In the genomic region with DNA sequence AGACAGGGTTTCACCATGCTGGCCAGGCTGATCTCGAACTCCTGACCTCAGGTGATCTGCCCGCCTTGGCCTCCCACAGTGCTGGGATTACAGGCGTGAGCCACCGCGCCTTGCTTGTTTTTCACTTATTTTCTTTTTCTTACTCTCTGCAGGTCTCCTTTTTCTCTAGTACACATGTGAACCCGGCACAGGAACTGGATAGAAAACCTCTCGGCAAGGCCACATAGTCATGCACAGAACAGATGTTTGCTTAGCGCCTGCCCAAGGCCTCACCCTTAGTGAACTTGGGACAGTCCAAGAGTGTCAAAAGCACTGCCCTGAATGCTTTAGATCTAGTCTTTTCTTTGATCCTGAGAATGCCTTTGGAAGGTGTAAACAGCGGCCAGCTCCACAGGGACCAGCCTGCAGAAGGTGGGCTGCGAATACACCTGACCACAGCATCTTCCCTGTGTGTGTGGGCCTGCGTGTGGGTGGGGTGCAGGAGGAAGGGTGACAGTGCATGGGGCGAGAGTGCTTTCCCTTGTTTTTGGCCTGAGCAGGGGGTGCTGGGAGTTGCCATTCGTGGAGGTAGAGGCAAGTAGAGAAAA, we compare ENCODE assay signal across 32 cellular contexts. TPM values are rescaled to one million over a fixed set of nuclear protein-coding genes. Genes with fewer than 3 reads are reported as not detected.
DNase-seq lines count a peak whose midpoint lies in the region; ATAC-seq, FAIRE-seq and TF ChIP-seq lines count a peak whose summit lies in the region.
"Had no signal": no experiment of that assay in that cellular context is flagged by ENCODE, and none has a peak within 500 bp of the region (broad histone marks: within the 10 kb centered on the region; RNA-seq: fewer than 3 reads in every experiment).

No MANE protein-coding gene starts in this region.

- intact Hi-C loops in Caco-2 (cut with micrococcal nuclease; ENCODE audit: unreplicated experiment) (no loop called here), kidney (cut with DNase I) (no loop called here)

- H2BK5ac ChIP-seq in mesenchymal stem cell (ENCODE audit: low read depth, low read length, poor library complexity, severe bottlenecking), result no peak overlapping the region

- no TSS peak for BruUV-seq in Caco-2 (replicated peaks; lab: Mats Ljungman, UMichigan)

- no peaks in the 10 kb centered on the region for H3K9me3 Mint-ChIP-seq in Caco-2 (ENCODE audit: unreplicated experiment)
- no peaks in the 10 kb centered on the region for H3K9me3 Mint-ChIP-seq in nephron
- H3K9me3 Mint-ChIP-seq: activated CD4-positive, alpha-beta memory T cell treated with anti-CD3 and anti-CD28 coated beads, Interleukin-2, amount 10 ng/mL, durations not matched to agents 7 days and 5 days; activated naive CD4-positive, alpha-beta T cell treated with anti-CD3 and anti-CD28 coated beads, Interleukin-2, amount 10 ng/mL, durations not matched to agents 7 days and 5 days; activated T-helper 1 cell treated with anti-CD3 and anti-CD28 coated beads, Interleukin-12 subunit alpha, Interleukin-12 subunit beta, Interleukin-2, Interleukin-4 antibody, amounts not matched to agents 30 ng/mL and 10 ng/mL and 1 ng/mL, durations not matched to agents 14 hours and 24 hours and 36 hours; immature natural killer cell; naive thymus-derived CD8-positive, alpha-beta T cell had no signal

- H3K27ac ChIP-seq in Peyer's patch (peak overlapping the region in 3 of 4 donors; percentile 52 to 94 (median 82)), kidney (ENCODE audit: low read depth in 2 of 2, low read length in 2 of 2) (no peak overlapping the region), mesenchymal stem cell (ENCODE audit: low read length, poor library complexity, severe bottlenecking) (no peak overlapping the region)
- H3K27ac ChIP-seq: adrenal gland, dorsolateral prefrontal cortex, thoracic aorta, uterus had no signal

- H2AK5ac ChIP-seq in mesenchymal stem cell (ENCODE audit: low read length, severe bottlenecking), result no peak overlapping the region

- H2AFZ ChIP-seq in mesenchymal stem cell (ENCODE audit: low read depth, low read length), result no peak overlapping the region

- no peak overlapping the region for H4K8ac ChIP-seq in mesenchymal stem cell (ENCODE audit: low read length)

- ATAC-seq in stimulated activated naive CD8-positive, alpha-beta T cell treated with anti-CD3 and anti-CD28 coated beads, Interleukin-15, Interleukin-2, amounts not matched to agents 100 U/mL and 50 U/mL, for 24 hours, result no peak
- ATAC-seq: K562; naive thymus-derived CD8-positive, alpha-beta T cell; PC-3; Right ventricle myocardium inferior had no signal

- CTCF ChIA-PET in Caco-2 (lab: Charles Lee), result no interaction called here

- no peak overlapping the region for H3K4me2 ChIP-seq in mesenchymal stem cell (ENCODE audit: low read length, poor library complexity, severe bottlenecking)
- H3K4me2 ChIP-seq: SK-N-SH had no signal

- H3K4me1 ChIP-seq in Caco-2, result peaks cover 10% of the 10 kb centered on the region
- peaks cover 0 to 22% (median 4%) of the 10 kb centered on the region in 4 donors for H3K4me1 ChIP-seq in Peyer's patch
- peaks cover 29 to 35% of the 10 kb centered on the region in 2 donors for H3K4me1 ChIP-seq in kidney (ENCODE audit: control insufficient read depth in 1 of 2, insufficient read depth in 1 of 2, low read depth in 1 of 2, low read length in 2 of 2)
- peaks cover 31% of the 10 kb centered on the region for H3K4me1 ChIP-seq in mesenchymal stem cell (ENCODE audit: control insufficient read depth, insufficient read depth, low read depth, low read length)
- H3K4me1 ChIP-seq: uterus had no signal

- H4K91ac ChIP-seq in mesenchymal stem cell (ENCODE audit: low read length), result no peak overlapping the region

- H3K9ac ChIP-seq in kidney (ENCODE audit: low read length in 2 of 2) (no peak overlapping the region), mesenchymal stem cell (ENCODE audit: low read length) (no peak overlapping the region)
- H3K9ac ChIP-seq: SK-N-SH had no signal

- H3K27me3 Mint-ChIP-seq in Caco-2 (ENCODE audit: insufficient read depth, unreplicated experiment) (no peaks in the 10 kb centered on the region), nephron (ENCODE audit: low read depth) (peaks cover 3% of the 10 kb centered on the region)
- H3K27me3 Mint-ChIP-seq: activated CD4-positive, alpha-beta memory T cell treated with anti-CD3 and anti-CD28 coated beads, Interleukin-2, amount 10 ng/mL, durations not matched to agents 7 days and 5 days; activated naive CD4-positive, alpha-beta T cell treated with anti-CD3 and anti-CD28 coated beads, Interleukin-2, amount 10 ng/mL, durations not matched to agents 7 days and 5 days; naive thymus-derived CD8-positive, alpha-beta T cell had no signal

- H3K9me3 ChIP-seq in Caco-2, result no peaks in the 10 kb centered on the region
- no peaks in the 10 kb centered on the region for H3K9me3 ChIP-seq in Peyer's patch
- H3K9me3 ChIP-seq in kidney (ENCODE audit: control insufficient read depth in 1 of 2, low read length in 2 of 2), result no peaks in the 10 kb centered on the region
- no peaks in the 10 kb centered on the region for H3K9me3 ChIP-seq in mesenchymal stem cell (ENCODE audit: control insufficient read depth, low read length)
- H3K9me3 ChIP-seq: adrenal gland, SK-N-SH, thoracic aorta, uterus had no signal

- H3K36me3 ChIP-seq in Caco-2 (ENCODE audit: control insufficient read depth, insufficient read depth, low read length) (no peaks in the 10 kb centered on the region; the same call in 1 of the 2 replicates), Peyer's patch (peaks cover 0 to 15% (median 0%) of the 10 kb centered on the region in 3 donors), kidney (ENCODE audit: control insufficient read depth in 1 of 2, insufficient read depth in 2 of 2, low read length in 2 of 2) (peaks cover 5 to 36% of the 10 kb centered on the region in 2 donors), mesenchymal stem cell (ENCODE audit: control insufficient read depth in 1 of 2, insufficient read depth in 2 of 2, low read depth in 1 of 2, low read length in 2 of 2) (peaks cover 55 to 61% of the 10 kb centered on the region in 2 experiments)
- H3K36me3 ChIP-seq: adrenal gland, uterus had no signal

- H3K4me3 ChIP-seq in Caco-2 (ENCODE audit: low read depth, low read length) (no peak overlapping the region), Peyer's patch (no peak overlapping the region), kidney (ENCODE audit: low read length in 2 of 2) (no peak overlapping the region), mesenchymal stem cell (ENCODE audit: insufficient read depth in 1 of 2, low read depth in 1 of 2, low read length in 2 of 2) (no peak overlapping the region)
- H3K4me3 ChIP-seq: adrenal gland, dorsolateral prefrontal cortex, K562, thoracic aorta, uterus had no signal

- no peak overlapping the region for H3K14ac ChIP-seq in mesenchymal stem cell (ENCODE audit: low read length in 2 of 2)

- H3K36me3 Mint-ChIP-seq in Caco-2 (ENCODE audit: insufficient read depth, unreplicated experiment) (peaks cover 36% of the 10 kb centered on the region), nephron (ENCODE audit: low read depth) (peaks cover 21% of the 10 kb centered on the region)
- H3K36me3 Mint-ChIP-seq: activated naive CD4-positive, alpha-beta T cell treated with anti-CD3 and anti-CD28 coated beads, Interleukin-2, amount 10 ng/mL, durations not matched to agents 7 days and 5 days; immature natural killer cell; naive thymus-derived CD8-positive, alpha-beta T cell had no signal

- H2BK120ac ChIP-seq in mesenchymal stem cell (ENCODE audit: low read depth, low read length), result no peak overlapping the region

- TF ChIP-seq CTCF in Caco-2 (IDR thresholded peaks at IDR 0.05; ENCODE audit: insufficient read depth in 1 of 2, low read depth in 1 of 2, low read length in 1 of 2, severe bottlenecking in 1 of 2, unreplicated experiment in 1 of 2) (no peak), Peyer's patch (IDR thresholded peaks at IDR 0.05) (no peak), kidney (IDR thresholded peaks at IDR 0.05; ENCODE audit: borderline replicate concordance, extremely low read depth, insufficient read depth) (no peak), nephron (IDR thresholded peaks at IDR 0.05; ENCODE audit: unreplicated experiment in 3 of 3) (no peak)

- FAIRE-seq in kidney (lab: Jason Lieb, UNC), result no peak
- FAIRE-seq: A204.1, K562 had no signal

- no peak overlapping the region for H3K18ac ChIP-seq in mesenchymal stem cell (ENCODE audit: low read depth in 1 of 2, low read length in 2 of 2)

- DNase-seq in Caco-2, result peak; percentile 44 to 60
- DNase-seq in Peyer's patch, result peak in 2 of 3 donors; percentile 64 to 82
- peak; percentile 41 for DNase-seq in kidney
- DNase-seq in NCI-H2029 treated with DMSO at 0.1 percent for 48 hours (lab: John Stamatoyannopoulos, UW), result no peak
- DNase-seq in stimulated activated naive CD8-positive, alpha-beta T cell treated with anti-CD3 and anti-CD28 coated beads, Interleukin-15, Interleukin-2, amounts not matched to agents 100 U/mL and 50 U/mL, for 24 hours, result no peak
- no peak for DNase-seq in mesenchymal stem cell
- no peak for DNase-seq in LoVo (ENCODE audit: low spot score)
- DNase-seq: activated CD4-positive, alpha-beta memory T cell treated with anti-CD3 and anti-CD28 coated beads, Interleukin-2, amount 10 ng/mL, durations not matched to agents 7 days and 5 days; activated CD8-positive, alpha-beta memory T cell treated with anti-CD3 and anti-CD28 coated beads, Interleukin-2, amount 50 U/mL, for 48 hours; activated naive CD4-positive, alpha-beta T cell treated with anti-CD3 and anti-CD28 coated beads, Interleukin-2, amount 10 ng/mL, durations not matched to agents 7 days and 5 days; adrenal gland; Calu3; DMS79 treated with DMSO at 0.1 percent for 48 hours; dorsolateral prefrontal cortex; GDM1; hypothalamus; immature natural killer cell; mesendoderm; naive thymus-derived CD8-positive, alpha-beta T cell; NCI-H1105; NCI-H187 treated with DMSO at 0.1 percent for 48 hours; NCI-H526; PC-3; SK-N-SH; stimulated activated naive CD4-positive, alpha-beta T cell; uterus had no signal

- no peak overlapping the region for H2BK15ac ChIP-seq in mesenchymal stem cell (ENCODE audit: low read depth, poor library complexity, severe bottlenecking)

- no peak overlapping the region for H3K23ac ChIP-seq in mesenchymal stem cell (ENCODE audit: low read length in 2 of 2)

- H3K4me1 Mint-ChIP-seq in Caco-2 (ENCODE audit: low read depth, unreplicated experiment) (peaks cover 13% of the 10 kb centered on the region), nephron (peaks cover 29% of the 10 kb centered on the region)
- H3K4me1 Mint-ChIP-seq: activated naive CD4-positive, alpha-beta T cell treated with anti-CD3 and anti-CD28 coated beads, Interleukin-2, amount 10 ng/mL, durations not matched to agents 7 days and 5 days; immature natural killer cell; naive thymus-derived CD8-positive, alpha-beta T cell had no signal

- H3K4me3 Mint-ChIP-seq in Caco-2 (ENCODE audit: unreplicated experiment), result no peak overlapping the region
- no peak overlapping the region for H3K4me3 Mint-ChIP-seq in nephron
- H3K4me3 Mint-ChIP-seq: activated CD4-positive, alpha-beta memory T cell treated with anti-CD3 and anti-CD28 coated beads, Interleukin-2, amount 10 ng/mL, durations not matched to agents 7 days and 5 days; activated naive CD4-positive, alpha-beta T cell treated with anti-CD3 and anti-CD28 coated beads, Interleukin-2, amount 10 ng/mL, durations not matched to agents 7 days and 5 days; activated T-helper 1 cell treated with anti-CD3 and anti-CD28 coated beads, Interleukin-12 subunit alpha, Interleukin-12 subunit beta, Interleukin-2, Interleukin-4 antibody, amounts not matched to agents 30 ng/mL and 10 ng/mL and 1 ng/mL, durations not matched to agents 14 hours and 24 hours and 36 hours; immature natural killer cell; naive thymus-derived CD8-positive, alpha-beta T cell had no signal

- H3K27ac Mint-ChIP-seq in Caco-2 (ENCODE audit: unreplicated experiment) (peak overlapping the region; percentile 55), nephron (peak overlapping the region in 2 of 3 experiments; percentile 50 to 58)
- H3K27ac Mint-ChIP-seq: activated CD4-positive, alpha-beta memory T cell treated with anti-CD3 and anti-CD28 coated beads, Interleukin-2, amount 10 ng/mL, durations not matched to agents 7 days and 5 days; activated naive CD4-positive, alpha-beta T cell treated with anti-CD3 and anti-CD28 coated beads, Interleukin-2, amount 10 ng/mL, durations not matched to agents 7 days and 5 days; activated T-helper 1 cell treated with anti-CD3 and anti-CD28 coated beads, Interleukin-12 subunit alpha, Interleukin-12 subunit beta, Interleukin-2, Interleukin-4 antibody, amounts not matched to agents 30 ng/mL and 10 ng/mL and 1 ng/mL, durations not matched to agents 14 hours and 24 hours and 36 hours; immature natural killer cell had no signal

- H3K79me1 ChIP-seq in mesenchymal stem cell (replicated peaks; ENCODE audit: low read length, poor library complexity, severe bottlenecking), result peaks cover 16% of the 10 kb centered on the region

- H2BK12ac ChIP-seq in mesenchymal stem cell (ENCODE audit: low read length in 2 of 2), result no peak overlapping the region

- TF ChIP-seq POLR2A in Peyer's patch (IDR thresholded peaks at IDR 0.05), result peak; percentile 26 to 38

- H3K4ac ChIP-seq in mesenchymal stem cell (ENCODE audit: low read depth in 1 of 2, low read length in 2 of 2), result no peak overlapping the region

- POLR2A ChIA-PET in Caco-2 (lab: Charles Lee), result no interaction called here

- H3K27me3 ChIP-seq in Caco-2 (replicated peaks; ENCODE audit: control insufficient read depth, insufficient read depth, low read length) (no peaks in the 10 kb centered on the region), Peyer's patch (no peaks in the 10 kb centered on the region), mesenchymal stem cell (ENCODE audit: control insufficient read depth in 1 of 2, insufficient read depth in 1 of 2, low read length in 2 of 2) (no peaks in the 10 kb centered on the region)
- H3K27me3 ChIP-seq: adrenal gland, dorsolateral prefrontal cortex, uterus had no signal

- WGBS in mesenchymal stem cell, result 94% methylated on average over 13 of the region's 13 CpGs

RNA-seq across cellular contexts. Expression of gene IMPA2, which starts 27.0 kb away (rescaled TPM):
- total RNA-seq in Caco-2 (2022), result 66.1 and 79.9 TPM in 2 replicates
- 10 to 100 TPM; 44.0 to 62.3 (median 56.3) TPM for total RNA-seq in Peyer's patch
- 157 TPM for total RNA-seq in kidney
- polyA plus RNA-seq in kidney (ENCODE audit: insufficient read depth, low read depth, low replicate concordance), result 348 TPM
- 12.3 TPM for polyA plus RNA-seq in mesenchymal stem cell (2013, experiment 1 of 2)
- 12.2 TPM for polyA plus RNA-seq in mesenchymal stem cell (2013, experiment 2 of 2)

Comparison
In these comparisons a context has a peak if more than half of its experiments do, and no peak if none do; other contexts are left out.
1. DNase-seq: peak in Caco-2 (2 of 2), Peyer's patch (2 of 3) and kidney (single experiment); none in NCI-H2029 treated with DMSO at 0.1 percent for 48 hours (single experiment), stimulated activated naive CD8-positive, alpha-beta T cell treated with anti-CD3 and anti-CD28 coated beads, Interleukin-15, Interleukin-2, amounts not matched to agents 100 U/mL and 50 U/mL, for 24 hours (single experiment), mesenchymal stem cell (single experiment) and LoVo (single experiment).
2. H3K27ac ChIP-seq: peak in Peyer's patch (3 of 4); none in kidney (0 of 2) and mesenchymal stem cell (single experiment).